ENCODE assay signal across 8 cellular contexts in genomic region chr3:50345586-50345985, GRCh38. TPM values are rescaled to one million over a fixed set of nuclear protein-coding genes. Genes with fewer than 3 reads are reported as not detected.
DNase-seq lines count a peak whose midpoint lies in the region; ATAC-seq and TF ChIP-seq lines count a peak whose summit lies in the region.

TSS of gene ZMYND10 (minus strand) at chr3:50345732. CDS start at chr3:50345579, 153 bp downstream.

- H3K27me3 ChIP-seq in esophagus (ENCODE audit: control insufficient read depth in 1 of 2, insufficient read depth in 2 of 2, low read length in 2 of 2) (no peaks in the 10 kb centered on the region), stomach smooth muscle (ENCODE audit: control insufficient read depth in 1 of 2, insufficient read depth in 2 of 2, low read length in 2 of 2) (peaks cover 3 to 4% of the 10 kb centered on the region in 2 donors)

- TF ChIP-seq CTCF in nephron (IDR thresholded peaks at IDR 0.05; ENCODE audit: unreplicated experiment in 3 of 3), result no peak

- peak; percentile 72 for DNase-seq in EL
- DNase-seq in NCI-H510A (lab: John Stamatoyannopoulos, UW), result peak; percentile 13
- DNase-seq in activated T-cell treated with anti-CD3 and anti-CD28 coated beads for 4 hours, result peak; percentile 65
- DNase-seq in GDM1 (lab: John Stamatoyannopoulos, UW), result no peak

- peaks cover 39% of the 10 kb centered on the region for H3K27me3 Mint-ChIP-seq in nephron (ENCODE audit: low read depth)

- ATAC-seq in GM21737 (IDR thresholded peaks at IDR 0.05; ENCODE audit: unreplicated experiment), result no peak

- H3K4me1 Mint-ChIP-seq in nephron, result peaks cover 18% of the 10 kb centered on the region

- H3K9me3 Mint-ChIP-seq in nephron, result no peaks in the 10 kb centered on the region

- H3K27ac Mint-ChIP-seq in nephron, result peak within 1 kb of the TSS in 1 of 3 experiments; percentile 56

- H3K4me3 ChIP-seq in esophagus (ENCODE audit: low read depth in 1 of 2, low read length in 2 of 2), result peak within 1 kb of the TSS; percentile 9 to 13
- peak within 1 kb of the TSS; percentile 33 to 69 for H3K4me3 ChIP-seq in stomach smooth muscle (ENCODE audit: low read length in 2 of 2)

- H3K36me3 Mint-ChIP-seq in nephron (ENCODE audit: low read depth), result no peaks in the 10 kb centered on the region

- H3K9ac ChIP-seq in stomach smooth muscle (ENCODE audit: low read length in 2 of 2), result peak within 1 kb of the TSS; percentile 36 to 46

- H3K9me3 ChIP-seq in esophagus (ENCODE audit: control insufficient read depth in 2 of 2, insufficient read depth in 1 of 2, low read depth in 1 of 2, low read length in 1 of 2), result no peaks in the 10 kb centered on the region
- no peaks in the 10 kb centered on the region for H3K9me3 ChIP-seq in stomach smooth muscle (ENCODE audit: control insufficient read depth in 2 of 2, low read length in 2 of 2)

- peak within 1 kb of the TSS; percentile 77 to 82 (median 81) for H3K4me3 Mint-ChIP-seq in nephron

- 2 to 4% methylated on average over 32 to 35 of the region's 35 CpGs for WGBS in esophagus, 2 donors

- H3K4me1 ChIP-seq in esophagus (ENCODE audit: control insufficient read depth in 2 of 2, insufficient read depth in 2 of 2, low read length in 1 of 2), result peaks cover 11 to 32% of the 10 kb centered on the region in 2 donors
- peaks cover 40% of the 10 kb centered on the region for H3K4me1 ChIP-seq in stomach smooth muscle (ENCODE audit: control insufficient read depth, insufficient read depth, low read length)

- H3K36me3 ChIP-seq in esophagus (ENCODE audit: control insufficient read depth in 2 of 2, insufficient read depth in 2 of 2, low read length in 1 of 2) (peaks cover 3 to 12% of the 10 kb centered on the region in 2 donors), stomach smooth muscle (ENCODE audit: control insufficient read depth in 2 of 2, insufficient read depth in 2 of 2, low read length in 2 of 2) (peaks cover 0 to 14% of the 10 kb centered on the region in 2 donors)

- H3K27ac ChIP-seq in esophagus (ENCODE audit: low read depth in 2 of 2, low read length in 1 of 2), result peak within 1 kb of the TSS in 1 of 2 donors; percentile 6
- no peak within 1 kb of the TSS for H3K27ac ChIP-seq in stomach smooth muscle (ENCODE audit: low read length)

RNA-seq across cellular contexts. Expression of gene ZMYND10, which starts in this region (rescaled TPM):
- under 1 TPM; 0.29 to 0.35 TPM for polyA plus RNA-seq in esophagus
